In the genomic region with DNA sequence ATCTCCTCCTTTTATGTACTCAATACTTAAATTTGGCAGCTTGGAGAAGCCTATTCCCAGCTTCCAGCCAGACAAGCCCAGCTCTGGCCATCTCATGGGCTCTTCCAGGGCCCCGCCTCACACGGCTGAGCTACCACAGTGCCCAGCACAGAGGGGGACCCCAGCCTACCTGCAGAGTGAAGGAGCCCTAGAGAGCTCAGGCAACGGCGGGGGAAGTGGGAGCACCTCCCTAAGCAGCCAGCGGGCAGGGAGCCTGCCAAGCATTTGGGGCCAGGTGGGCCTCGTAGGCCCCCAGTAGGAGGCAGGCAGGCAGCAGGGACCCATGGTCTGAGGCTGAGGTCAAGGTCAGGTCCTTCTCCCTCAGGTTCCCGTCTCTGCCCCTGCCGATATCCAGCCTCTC, we compare ENCODE assay signal across 8 cellular contexts. TPM values are rescaled to one million over a fixed set of nuclear protein-coding genes. Genes with fewer than 3 reads are reported as not detected.
DNase-seq lines count a peak whose midpoint lies in the region; ATAC-seq lines count a peak whose summit lies in the region.

No MANE protein-coding gene starts in this region.

- H3K9me3 Mint-ChIP-seq in activated CD4-positive, alpha-beta T cell treated with anti-CD3 and anti-CD28 coated beads, Interleukin-2, amount 10 ng/mL, durations not matched to agents 7 days and 5 days: no peaks in the 10 kb centered on the region
- no peaks in the 10 kb centered on the region for H3K9me3 Mint-ChIP-seq in activated naive CD8-positive, alpha-beta T cell treated with anti-CD3 and anti-CD28 coated beads for 36 hours
- no peaks in the 10 kb centered on the region for H3K9me3 Mint-ChIP-seq in memory B cell
- no peaks in the 10 kb centered on the region for H3K9me3 Mint-ChIP-seq in stimulated activated naive B cell treated with anti-CD40 and anti-IgM and Interleukin-4, amounts not matched to agents 10 μg/mL and 1 μg/mL and 100 μg/mL, for 72 hours

- no peak for DNase-seq in activated CD4-positive, alpha-beta T cell treated with anti-CD3 and anti-CD28 coated beads, Interleukin-2, amount 10 ng/mL, durations not matched to agents 7 days and 5 days
- DNase-seq in activated CD4-positive, alpha-beta T cell treated with anti-CD3 and anti-CD28 coated beads, Interleukin-2, amount 50 U/mL, for 48 hours: no peak
- no peak for DNase-seq in activated naive CD8-positive, alpha-beta T cell treated with anti-CD3 and anti-CD28 coated beads for 36 hours
- DNase-seq in memory B cell (ENCODE audit: low spot score in 2 of 2) (no peak), HuH-7.5 (ENCODE audit: low spot score) (no peak)
- DNase-seq in stimulated activated naive B cell treated with anti-CD40 and anti-IgM and Interleukin-4, amounts not matched to agents 10 μg/mL and 1 μg/mL and 100 μg/mL, for 72 hours: no peak

- H3K36me3 Mint-ChIP-seq in activated CD4-positive, alpha-beta T cell treated with anti-CD3 and anti-CD28 coated beads, Interleukin-2, amount 10 ng/mL, durations not matched to agents 7 days and 5 days (ENCODE audit: low read depth): no peaks in the 10 kb centered on the region
- H3K36me3 Mint-ChIP-seq in activated naive CD8-positive, alpha-beta T cell treated with anti-CD3 and anti-CD28 coated beads for 36 hours: no peaks in the 10 kb centered on the region
- H3K36me3 Mint-ChIP-seq in memory B cell: no peaks in the 10 kb centered on the region
- no peaks in the 10 kb centered on the region for H3K36me3 Mint-ChIP-seq in stimulated activated naive B cell treated with anti-CD40 and anti-IgM and Interleukin-4, amounts not matched to agents 10 μg/mL and 1 μg/mL and 100 μg/mL, for 72 hours

- CTCF ChIA-PET in activated CD4-positive, alpha-beta T cell treated with anti-CD3 and anti-CD28 coated beads, Interleukin-2, amount 10 ng/mL, durations not matched to agents 7 days and 5 days (lab: Charles Lee): interaction anchor here (0.6 to 1.6 kb wide), 6 partner anchors 8 to 215 kb away, joined by 3 to 9 read pairs (median 4); a partner anchor contains a TSS

- no peak for ATAC-seq in memory B cell (ENCODE audit: low read depth)
- no peak for ATAC-seq in stimulated activated naive B cell treated with anti-CD40 and anti-IgM and Interleukin-4, amounts not matched to agents 10 μg/mL and 1 μg/mL and 100 μg/mL, for 72 hours (replicated peaks)
- ATAC-seq in GM21360 (IDR thresholded peaks at IDR 0.05; ENCODE audit: unreplicated experiment): no peak
- no peak for ATAC-seq in GM21619 (IDR thresholded peaks at IDR 0.05; ENCODE audit: unreplicated experiment)

- peaks cover 22% of the 10 kb centered on the region for H3K27me3 Mint-ChIP-seq in activated CD4-positive, alpha-beta T cell treated with anti-CD3 and anti-CD28 coated beads, Interleukin-2, amount 10 ng/mL, durations not matched to agents 7 days and 5 days
- peaks cover 9% of the 10 kb centered on the region for H3K27me3 Mint-ChIP-seq in activated naive CD8-positive, alpha-beta T cell treated with anti-CD3 and anti-CD28 coated beads for 36 hours
- H3K27me3 Mint-ChIP-seq in memory B cell: peaks cover 33% of the 10 kb centered on the region
- peaks cover 69 to 80% of the 10 kb centered on the region in 2 donors for H3K27me3 Mint-ChIP-seq in stimulated activated naive B cell treated with anti-CD40 and anti-IgM and Interleukin-4, amounts not matched to agents 10 μg/mL and 1 μg/mL and 100 μg/mL, for 72 hours

- H3K4me3 Mint-ChIP-seq in activated CD4-positive, alpha-beta T cell treated with anti-CD3 and anti-CD28 coated beads, Interleukin-2, amount 10 ng/mL, durations not matched to agents 7 days and 5 days: peak overlapping the region; percentile 56
- peak overlapping the region; percentile 74 for H3K4me3 Mint-ChIP-seq in activated naive CD8-positive, alpha-beta T cell treated with anti-CD3 and anti-CD28 coated beads for 36 hours
- peak overlapping the region; percentile 80 for H3K4me3 Mint-ChIP-seq in memory B cell
- peak overlapping the region; percentile 68 to 74 for H3K4me3 Mint-ChIP-seq in stimulated activated naive B cell treated with anti-CD40 and anti-IgM and Interleukin-4, amounts not matched to agents 10 μg/mL and 1 μg/mL and 100 μg/mL, for 72 hours

- POLR2A ChIA-PET in activated CD4-positive, alpha-beta T cell treated with anti-CD3 and anti-CD28 coated beads, Interleukin-2, amount 10 ng/mL, durations not matched to agents 7 days and 5 days (lab: Charles Lee): no interaction called here

- H3K4me1 Mint-ChIP-seq in activated CD4-positive, alpha-beta T cell treated with anti-CD3 and anti-CD28 coated beads, Interleukin-2, amount 10 ng/mL, durations not matched to agents 7 days and 5 days: peaks cover 12% of the 10 kb centered on the region
- peaks cover 17% of the 10 kb centered on the region for H3K4me1 Mint-ChIP-seq in activated naive CD8-positive, alpha-beta T cell treated with anti-CD3 and anti-CD28 coated beads for 36 hours
- peaks cover 14% of the 10 kb centered on the region for H3K4me1 Mint-ChIP-seq in memory B cell
- H3K4me1 Mint-ChIP-seq in stimulated activated naive B cell treated with anti-CD40 and anti-IgM and Interleukin-4, amounts not matched to agents 10 μg/mL and 1 μg/mL and 100 μg/mL, for 72 hours: peaks cover 9 to 17% of the 10 kb centered on the region in 2 donors

- no peak overlapping the region for H3K27ac Mint-ChIP-seq in activated CD4-positive, alpha-beta T cell treated with anti-CD3 and anti-CD28 coated beads, Interleukin-2, amount 10 ng/mL, durations not matched to agents 7 days and 5 days
- no peak overlapping the region for H3K27ac Mint-ChIP-seq in activated naive CD8-positive, alpha-beta T cell treated with anti-CD3 and anti-CD28 coated beads for 36 hours
- no peak overlapping the region for H3K27ac Mint-ChIP-seq in memory B cell
- no peak overlapping the region for H3K27ac Mint-ChIP-seq in stimulated activated naive B cell treated with anti-CD40 and anti-IgM and Interleukin-4, amounts not matched to agents 10 μg/mL and 1 μg/mL and 100 μg/mL, for 72 hours

RNA-seq across cellular contexts. Expression of a gene that starts 29.1 kb away (rescaled TPM):
- total RNA-seq in activated CD4-positive, alpha-beta T cell treated with anti-CD3 and anti-CD28 coated beads, Interleukin-2, amount 10 ng/mL, durations not matched to agents 7 days and 5 days: 1 to 10 TPM; 2.0 to 2.5 TPM
- 1 to 10 TPM; 4.1 to 4.3 TPM for total RNA-seq in activated naive CD8-positive, alpha-beta T cell treated with anti-CD3 and anti-CD28 coated beads for 36 hours

RNA-seq across cellular contexts. Expression of a gene that starts 45.3 kb away (rescaled TPM):
- 10 to 100 TPM; 40.7 to 42.3 TPM for total RNA-seq in activated CD4-positive, alpha-beta T cell treated with anti-CD3 and anti-CD28 coated beads, Interleukin-2, amount 10 ng/mL, durations not matched to agents 7 days and 5 days
- total RNA-seq in activated naive CD8-positive, alpha-beta T cell treated with anti-CD3 and anti-CD28 coated beads for 36 hours: 10 to 100 TPM; 24.5 to 25.1 TPM

RNA-seq across cellular contexts. Expression of a gene that starts 50.6 kb away (rescaled TPM):
- 10 to 100 TPM; 31.7 to 34.3 TPM for total RNA-seq in activated CD4-positive, alpha-beta T cell treated with anti-CD3 and anti-CD28 coated beads, Interleukin-2, amount 10 ng/mL, durations not matched to agents 7 days and 5 days
- 10 to 100 TPM; 85.2 to 87.5 TPM for total RNA-seq in activated naive CD8-positive, alpha-beta T cell treated with anti-CD3 and anti-CD28 coated beads for 36 hours
